Comparison of ENCODE assay signal across 13 cellular contexts in genomic region chr16:23650674-23651073, GRCh38. TPM values are rescaled to one million over a fixed set of nuclear protein-coding genes. Genes with fewer than 3 reads are reported as not detected.
DNase-seq lines count a peak whose midpoint lies in the region; ATAC-seq and TF ChIP-seq lines count a peak whose summit lies in the region.
"Had no signal": no experiment of that assay in that cellular context is flagged by ENCODE, and none has a peak within 500 bp of the region (broad histone marks: within the 10 kb centered on the region; RNA-seq: fewer than 3 reads in every experiment).

No MANE protein-coding gene starts in this region.

- no peak for TF ChIP-seq RAD21 in SK-N-SH (IDR thresholded peaks at IDR 0.05; ENCODE audit: low read length)

- CTCF ChIA-PET in SK-N-SH (lab: Yijun Ruan, JAX) = no interaction called here

- TF ChIP-seq EP300 in SK-N-SH (IDR thresholded peaks at IDR 0.05; ENCODE audit: borderline replicate concordance in 1 of 2, low read depth in 1 of 2, low read length in 1 of 2) = no peak

- DNase-seq in stimulated activated CD4-positive, alpha-beta T cell treated with anti-CD3 and anti-CD28 coated beads, Interleukin-15, amount 100 ng/mL, for 24 hours = peak; percentile 11
- no peak for DNase-seq in stimulated activated CD4-positive, alpha-beta T cell treated with anti-CD3 and anti-CD28 coated beads, Interleukin-4, amount 100 ng/mL, for 24 hours
- DNase-seq in SK-N-SH (no peak), fibroblast of pulmonary artery (ENCODE audit: low read depth) (peak; percentile 21), testis (no peak), spleen (no peak), H4 (ENCODE audit: low spot score) (no peak)
- DNase-seq: aorta, midbrain, transverse colon had no signal

- no peak overlapping the region for H3K9ac ChIP-seq in SK-N-SH
- H3K9ac ChIP-seq: parathyroid adenoma had no signal

- intact Hi-C loops in testis (cut with DNase I; ENCODE audit: low total_unique reads) = no loop called here
- intact Hi-C loops in spleen (cut with DNase I; ENCODE audit: low total_unique reads) = no loop called here

- H3K4me2 ChIP-seq in SK-N-SH = no peak overlapping the region

- H3K4me3 ChIP-seq in SK-N-SH (ENCODE audit: low read depth in 2 of 2, low read length in 1 of 2) = no peak overlapping the region
- H3K4me3 ChIP-seq in fibroblast of pulmonary artery (replicated peaks; ENCODE audit: low read depth, low read length) = no peak overlapping the region
- H3K4me3 ChIP-seq in testis = no peak overlapping the region
- H3K4me3 ChIP-seq in spleen = no peak overlapping the region
- H3K4me3 ChIP-seq: transverse colon had no signal

- peaks cover 100% of the 10 kb centered on the region for H3K79me2 ChIP-seq in SK-N-SH (ENCODE audit: insufficient read depth)

- TF ChIP-seq POLR2A in testis (IDR thresholded peaks at IDR 0.05) = no peak
- no peak for TF ChIP-seq POLR2A in spleen (IDR thresholded peaks at IDR 0.05)

- H4K20me1 ChIP-seq in SK-N-SH (ENCODE audit: insufficient read depth) = peaks cover 45% of the 10 kb centered on the region

- no peak overlapping the region for H2AFZ ChIP-seq in SK-N-SH (ENCODE audit: low read depth)
- H2AFZ ChIP-seq: parathyroid adenoma had no signal

- no peak for ATAC-seq in GM19351 (IDR thresholded peaks at IDR 0.05; ENCODE audit: unreplicated experiment)

- H3K9me2 ChIP-seq in SK-N-SH = no peaks in the 10 kb centered on the region

- WGBS in SK-N-SH (ENCODE audit: low lambda C conversion rate) = 82% methylated on average over 2 of the region's 2 CpGs
- WGBS in testis, 2 donors = 51 to 68% methylated on average over 2 of the region's 2 CpGs
- WGBS in spleen, 5 donors = 69 to 87% (median 74%) methylated on average over 2 of the region's 2 CpGs

- POLR2A ChIA-PET in SK-N-SH (lab: Yijun Ruan, JAX) = no interaction called here

- H3K36me3 ChIP-seq in SK-N-SH (replicated peaks in 1 of 2; ENCODE audit: control insufficient read depth in 1 of 2, insufficient read depth in 2 of 2, low read length in 1 of 2) (peaks cover 15 to 74% of the 10 kb centered on the region in 2 experiments), testis (ENCODE audit: low read depth, missing control alignments) (no peaks in the 10 kb centered on the region), spleen (peaks cover 0 to 99% (median 33%) of the 10 kb centered on the region in 6 donors)

- H3K4me1 ChIP-seq in SK-N-SH (ENCODE audit: control insufficient read depth in 1 of 2, insufficient read depth in 2 of 2, low read depth in 1 of 2, low read length in 1 of 2) (no peaks in the 10 kb centered on the region), testis (peaks cover 8% of the 10 kb centered on the region), spleen (peaks cover 0 to 64% (median 26%) of the 10 kb centered on the region in 6 donors)
- H3K4me1 ChIP-seq: parathyroid adenoma, transverse colon had no signal

- no peak overlapping the region for H3K27ac ChIP-seq in SK-N-SH (ENCODE audit: low read depth in 2 of 2, low read length in 1 of 2)
- H3K27ac ChIP-seq in testis = peak overlapping the region; percentile 43 to 48
- H3K27ac ChIP-seq in spleen = peak overlapping the region in 3 of 8 donors; percentile 0 to 44 (median 37)
- H3K27ac ChIP-seq: parathyroid adenoma, transverse colon, VCaP had no signal

- no peaks in the 10 kb centered on the region for H3K27me3 ChIP-seq in SK-N-SH (ENCODE audit: insufficient read depth)
- H3K27me3 ChIP-seq in testis = no peaks in the 10 kb centered on the region
- H3K27me3 ChIP-seq in spleen (replicated peaks in 1 of 7) = no peaks in the 10 kb centered on the region
- H3K27me3 ChIP-seq: transverse colon had no signal

- TF ChIP-seq CTCF in SK-N-SH (IDR thresholded peaks at IDR 0.05) (no peak), fibroblast of pulmonary artery (IDR thresholded peaks at IDR 0.05; ENCODE audit: low read length, missing control alignments) (no peak), testis (IDR thresholded peaks at IDR 0.05) (no peak), spleen (IDR thresholded peaks at IDR 0.05 in 8 of 11, conservative IDR thresholded peaks at IDR 0.05 in 3 of 11) (no peak)

- no peaks in the 10 kb centered on the region for H3F3A ChIP-seq in SK-N-SH (replicated peaks; ENCODE audit: insufficient read depth)

- H3K9me3 ChIP-seq in SK-N-SH = no peaks in the 10 kb centered on the region
- H3K9me3 ChIP-seq in testis = no peaks in the 10 kb centered on the region
- H3K9me3 ChIP-seq in spleen = no peaks in the 10 kb centered on the region
- H3K9me3 ChIP-seq: transverse colon had no signal

TF ChIP-seq in SK-N-SH, 30 proteins besides CTCF, POLR2A, EP300 and RAD21:
- TF ChIP-seq RFX5 (IDR thresholded peaks at IDR 0.05; ENCODE audit: low read length) (no peak), NFIC (IDR thresholded peaks at IDR 0.05; ENCODE audit: borderline replicate concordance) (no peak), FOSL2 (IDR thresholded peaks at IDR 0.05; ENCODE audit: borderline replicate concordance, low read depth) (no peak), USF1 (IDR thresholded peaks at IDR 0.05; ENCODE audit: borderline replicate concordance, low read depth) (no peak)
- TF ChIP-seq, protein P1, sequence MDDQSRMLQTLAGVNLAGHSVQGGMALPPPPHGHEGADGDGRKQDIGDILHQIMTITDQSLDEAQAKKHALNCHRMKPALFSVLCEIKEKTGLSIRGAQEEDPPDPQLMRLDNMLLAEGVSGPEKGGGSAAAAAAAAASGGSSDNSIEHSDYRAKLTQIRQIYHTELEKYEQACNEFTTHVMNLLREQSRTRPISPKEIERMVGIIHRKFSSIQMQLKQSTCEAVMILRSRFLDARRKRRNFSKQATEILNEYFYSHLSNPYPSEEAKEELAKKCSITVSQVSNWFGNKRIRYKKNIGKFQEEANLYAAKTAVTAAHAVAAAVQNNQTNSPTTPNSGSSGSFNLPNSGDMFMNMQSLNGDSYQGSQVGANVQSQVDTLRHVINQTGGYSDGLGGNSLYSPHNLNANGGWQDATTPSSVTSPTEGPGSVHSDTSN (IDR thresholded peaks at IDR 0.05) = peak; percentile 45; the same call in 1 of the 2 replicates

RNA-seq across cellular contexts. Expression of gene DCTN5, which starts 9.4 kb away (rescaled TPM):
- polyA plus RNA-seq in SK-N-SH (2012; rRNA removed) (45.6 and 59.8 TPM in 2 replicates), testis (ENCODE audit: insufficient read depth, low read depth, low replicate concordance) (84.0 TPM), spleen (10 to 100 TPM; 11.9 to 21.6 (median 13.6) TPM)
- polyA plus RNA-seq in SK-N-SH (2012; cell fraction: cytosol; rRNA removed) = 59.2 and 59.9 TPM in 2 replicates
- polyA plus RNA-seq in SK-N-SH (2012; cell fraction: nucleus; rRNA removed) = 37.5 and 74.0 TPM in 2 replicates
- total RNA-seq in testis (10 to 100 TPM; 61.3 to 63.3 TPM), spleen (10 to 100 TPM; 36.5 to 62.5 (median 51.8) TPM)
- 74.7 and 75.2 TPM in 2 replicates for total RNA-seq in H4 (2014; rRNA removed; shearing (Covaris generic))

RNA-seq across cellular contexts. Expression of gene PALB2, which starts 9.6 kb away (rescaled TPM):
- polyA plus RNA-seq in SK-N-SH (2012; rRNA removed) (3.3 and 4.5 TPM in 2 replicates), testis (ENCODE audit: insufficient read depth, low read depth, low replicate concordance) (14.4 TPM), spleen (10 to 100 TPM in 2 of 3 donors, 1 to 10 TPM in 1; 9.3 to 13.3 (median 10.1) TPM)
- polyA plus RNA-seq in SK-N-SH (2012; cell fraction: cytosol; rRNA removed) = 4.4 and 5.0 TPM in 2 replicates
- polyA plus RNA-seq in SK-N-SH (2012; cell fraction: nucleus; rRNA removed) = 4.5 and 6.3 TPM in 2 replicates
- total RNA-seq in testis (10 to 100 TPM; 24.6 to 26.8 TPM), spleen (10 to 100 TPM in 6 of 7 donors, 1 to 10 TPM in 1; 9.6 to 22.0 (median 13.7) TPM)
- total RNA-seq in H4 (2014; rRNA removed; shearing (Covaris generic)) = 10.4 and 10.5 TPM in 2 replicates

RNA-seq across cellular contexts. Expression of gene PLK1, which starts 28.0 kb away (rescaled TPM):
- polyA plus RNA-seq in SK-N-SH (2012; rRNA removed) (31.4 and 68.7 TPM in 2 replicates), testis (ENCODE audit: insufficient read depth, low read depth, low replicate concordance) (94.7 TPM), spleen (1 to 10 TPM; 2.0 to 6.9 (median 6.4) TPM)
- polyA plus RNA-seq in SK-N-SH (2012; cell fraction: cytosol; rRNA removed) = 27.2 and 38.1 TPM in 2 replicates
- 60.5 and 79.2 TPM in 2 replicates for polyA plus RNA-seq in SK-N-SH (2012; cell fraction: nucleus; rRNA removed)
- total RNA-seq in testis (10 to 100 TPM; 26.3 to 44.5 TPM), spleen (10 to 100 TPM in 3 of 7 donors, 1 to 10 TPM in 4; 4.8 to 19.4 (median 8.4) TPM)
- 53.2 and 65.5 TPM in 2 replicates for total RNA-seq in H4 (2014; rRNA removed; shearing (Covaris generic))

RNA-seq across cellular contexts. Expression of gene NDUFAB1, which starts 54.6 kb away (rescaled TPM):
- polyA plus RNA-seq in SK-N-SH (2012; rRNA removed) (187 and 191 TPM in 2 replicates), testis (ENCODE audit: insufficient read depth, low read depth, low replicate concordance) (115 TPM), spleen (100 to 1,000 TPM in 1 of 3 donors, 10 to 100 TPM in 2; 71.7 to 140 (median 98.1) TPM)
- 205 and 238 TPM in 2 replicates for polyA plus RNA-seq in SK-N-SH (2012; cell fraction: cytosol; rRNA removed)
- 80.8 and 109 TPM in 2 replicates for polyA plus RNA-seq in SK-N-SH (2012; cell fraction: nucleus; rRNA removed)
- total RNA-seq in testis (10 to 100 TPM; 65.4 to 79.5 TPM), spleen (10 to 100 TPM; 40.1 to 91.0 (median 49.0) TPM)
- 226 and 245 TPM in 2 replicates for total RNA-seq in H4 (2014; rRNA removed; shearing (Covaris generic))

Comparison
In these comparisons a context has a peak if more than half of its experiments do, and no peak if none do; other contexts are left out.
1. DNase-seq: peak in stimulated activated CD4-positive, alpha-beta T cell treated with anti-CD3 and anti-CD28 coated beads, Interleukin-15, amount 100 ng/mL, for 24 hours (single experiment) and fibroblast of pulmonary artery (single experiment); none in stimulated activated CD4-positive, alpha-beta T cell treated with anti-CD3 and anti-CD28 coated beads, Interleukin-4, amount 100 ng/mL, for 24 hours (single experiment), SK-N-SH (single experiment), testis (single experiment), spleen (single experiment) and H4 (single experiment).
2. H3K27ac ChIP-seq: peak in testis (2 of 2); none in SK-N-SH (0 of 2).